Comparison of ENCODE assay signal across 22 cellular contexts in the genomic region with DNA sequence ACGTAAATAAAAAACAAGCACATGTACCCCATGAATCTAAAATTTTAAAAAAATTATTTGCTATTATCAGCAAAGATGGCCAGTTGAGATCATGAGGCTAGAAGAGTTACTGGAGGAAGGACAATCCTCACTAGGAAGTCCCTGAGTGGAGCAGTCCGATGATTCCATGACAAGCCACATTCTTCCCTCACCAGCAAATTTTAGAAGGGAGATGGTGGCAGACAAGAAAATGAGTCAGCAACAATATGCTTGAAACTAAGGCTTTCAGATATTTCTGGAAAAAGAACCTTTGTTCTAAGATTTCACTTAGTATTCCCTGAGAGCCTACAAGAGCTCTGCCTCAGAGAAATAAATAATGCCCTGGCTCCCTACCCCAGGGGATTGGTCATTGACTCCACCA. TPM values are rescaled to one million over a fixed set of nuclear protein-coding genes. Genes with fewer than 3 reads are reported as not detected.
DNase-seq lines count a peak whose midpoint lies in the region; ATAC-seq, FAIRE-seq and TF ChIP-seq lines count a peak whose summit lies in the region.
"Had no signal": no experiment of that assay in that cellular context is flagged by ENCODE, and none has a peak within 500 bp of the region (broad histone marks: within the 10 kb centered on the region; RNA-seq: fewer than 3 reads in every experiment).

No MANE protein-coding gene starts in this region.

- H3K9me1 ChIP-seq in K562 (ENCODE audit: control insufficient read depth, insufficient read depth, low read length): no peaks in the 10 kb centered on the region

- DNase-seq in A549 (ENCODE audit: low read depth in 1 of 2, low spot score in 1 of 2) (no peak), GM23248 (peak; percentile 84), K562 (ENCODE audit: extremely low read depth in 1 of 4, low spot score in 3 of 4) (no peak), iris pigment epithelial cell (ENCODE audit: low read depth) (peak; percentile 33), Karpas-422 (no peak), HAP-1 (ENCODE audit: low spot score in 2 of 2) (no peak)
- DNase-seq: activated CD4-positive, alpha-beta T cell treated with anti-CD3 and anti-CD28 coated beads for 1 hour; activated gamma-delta T cell treated with Interleukin-2 at 50 U/mL for 16 hours; activated T-cell treated with anti-CD3 and anti-CD28 coated beads, Interleukin-2, amount 50 U/mL, for 1 hour; GDM1; KG1; naive thymus-derived CD4-positive, alpha-beta T cell; NCI-H187 treated with DMSO at 0.1 percent for 48 hours; spleen; stimulated activated CD4-positive, alpha-beta T cell treated with anti-CD3 and anti-CD28 coated beads, Interleukin-4, amount 100 ng/mL, for 4 hours; stimulated activated naive CD8-positive, alpha-beta T cell treated with anti-CD3 and anti-CD28 coated beads, Interleukin-15, amount 100 ng/mL, for 72 hours; SW 1271 had no signal

- no peak overlapping the region for H2AFZ ChIP-seq in GM23248
- H2AFZ ChIP-seq in K562 (ENCODE audit: low read depth, low read length): no peak overlapping the region
- no peak overlapping the region for H2AFZ ChIP-seq in Karpas-422 (ENCODE audit: low read length)

- H3K9ac ChIP-seq in GM23248: no peak overlapping the region
- H3K9ac ChIP-seq in K562 (ENCODE audit: insufficient read depth in 1 of 2, low read depth in 2 of 2, low read length in 2 of 2): no peak overlapping the region
- no peak overlapping the region for H3K9ac ChIP-seq in Karpas-422 (ENCODE audit: low read length)

- TF ChIP-seq RAD21 in A549 (conservative IDR thresholded peaks at IDR 0.05 in 1 of 2, IDR thresholded peaks at IDR 0.05 in 1 of 2) (no peak), K562 (CRISPR knock-in tag; conservative IDR thresholded peaks at IDR 0.05 in 1 of 2, IDR thresholded peaks at IDR 0.05 in 1 of 2) (no peak)

- POLR2A ChIA-PET in A549 (lab: Yijun Ruan, JAX) (no interaction called here), K562 (lab: Yijun Ruan, JAX) (interaction anchor here (0.8 kb wide), 1 partner anchor 40 kb away, joined by 3 read pairs; no protein-coding TSS in a partner anchor)

- no TSS peak for BruUV-seq in K562 (replicated peaks; lab: Mats Ljungman, UMichigan)

- H3K36me3 ChIP-seq in GM23248 (ENCODE audit: low read depth) (no peaks in the 10 kb centered on the region), K562 (ENCODE audit: control insufficient read depth, insufficient read depth, low read length) (no peaks in the 10 kb centered on the region), Karpas-422 (ENCODE audit: insufficient read depth, low read length) (no peaks in the 10 kb centered on the region), HAP-1 (replicated peaks) (no peaks in the 10 kb centered on the region)
- H3K36me3 ChIP-seq: spleen, tibial nerve had no signal

- ATAC-seq in A549: no peak
- no peak for ATAC-seq in K562
- no peak for ATAC-seq in GM21360 (IDR thresholded peaks at IDR 0.05; ENCODE audit: unreplicated experiment)
- ATAC-seq in HG02885 (IDR thresholded peaks at IDR 0.05; ENCODE audit: poor library complexity, unreplicated experiment): no peak
- ATAC-seq: naive thymus-derived CD4-positive, alpha-beta T cell; stimulated activated naive CD8-positive, alpha-beta T cell treated with anti-CD3 and anti-CD28 coated beads, Interleukin-15, amount 100 ng/mL, for 72 hours had no signal

- TF ChIP-seq CTCF in A549 (IDR thresholded peaks at IDR 0.05) (no peak), K562 (IDR thresholded peaks at IDR 0.05 in 2 of 3, conservative IDR thresholded peaks at IDR 0.05 in 1 of 3; ENCODE audit: insufficient read depth in 2 of 3, low read depth in 1 of 3, low read length in 3 of 3) (no peak)

- H3K9me3 ChIP-seq in A549: no peaks in the 10 kb centered on the region
- H3K9me3 ChIP-seq in GM23248 (ENCODE audit: low read depth): no peaks in the 10 kb centered on the region
- no peaks in the 10 kb centered on the region for H3K9me3 ChIP-seq in K562 (replicated peaks; ENCODE audit: control insufficient read depth, insufficient read depth, low read depth, low read length)
- no peaks in the 10 kb centered on the region for H3K9me3 ChIP-seq in Karpas-422 (ENCODE audit: low read length)
- H3K9me3 ChIP-seq in HAP-1: no peaks in the 10 kb centered on the region
- H3K9me3 ChIP-seq: spleen, tibial nerve had no signal

- CTCF ChIA-PET in A549 (lab: Yijun Ruan, JAX) (interaction anchor here (1.5 to 6.0 kb wide), 3 partner anchors 22 to 177 kb away, joined by 3 to 32 read pairs (median 5); no protein-coding TSS in a partner anchor), K562 (lab: Yijun Ruan, JAX; ENCODE audit: low intra/inter-chr PET ratio) (no interaction called here)

- H3K4me2 ChIP-seq in A549 (no peak overlapping the region), GM23248 (ENCODE audit: unreplicated experiment) (peak overlapping the region; percentile 44), K562 (ENCODE audit: insufficient read depth, low read length) (no peak overlapping the region), Karpas-422 (ENCODE audit: low read depth, low read length, poor library complexity, severe bottlenecking) (no peak overlapping the region)

- H3F3A ChIP-seq in GM23248 (ENCODE audit: insufficient read depth): peaks cover 45% of the 10 kb centered on the region

- H4K20me1 ChIP-seq in GM23248 (ENCODE audit: insufficient read depth) (no peaks in the 10 kb centered on the region), K562 (replicated peaks; ENCODE audit: control insufficient read depth, insufficient read depth, low read length) (no peaks in the 10 kb centered on the region), Karpas-422 (ENCODE audit: insufficient read depth, low read depth, low read length) (no peaks in the 10 kb centered on the region)

- H3K9me2 ChIP-seq in GM23248 (ENCODE audit: insufficient read depth): no peaks in the 10 kb centered on the region
- H3K9me2 ChIP-seq in Karpas-422 (replicated peaks; ENCODE audit: insufficient read depth, low read length): no peaks in the 10 kb centered on the region

- TF ChIP-seq POLR2A in A549 (IDR thresholded peaks at IDR 0.05; ENCODE audit: low read length): no peak
- no peak for TF ChIP-seq POLR2A in K562 (conservative IDR thresholded peaks at IDR 0.05)

- in situ Hi-C loops in GM23248 (cut with MboI): no loop called here
- in situ Hi-C loops in K562 (cut with MboI): no loop called here
- in situ Hi-C loops in HAP-1 (cut with MboI; ENCODE audit: low sequenced_read_pairs): no loop called here

- no peak for FAIRE-seq in A549 (lab: Jason Lieb, UNC)
- no peak for FAIRE-seq in K562 (lab: Jason Lieb, UNC)
- FAIRE-seq: A204.1, H54 had no signal

- H3K27me3 ChIP-seq in GM23248 (replicated peaks; ENCODE audit: insufficient read depth) (no peaks in the 10 kb centered on the region), K562 (ENCODE audit: control insufficient read depth in 2 of 2, insufficient read depth in 2 of 2, low read length in 2 of 2) (peaks cover 11 to 14% of the 10 kb centered on the region in 2 experiments), Karpas-422 (ENCODE audit: low read length) (no peaks in the 10 kb centered on the region), HAP-1 (ENCODE audit: low read depth) (peaks cover 5% of the 10 kb centered on the region)
- H3K27me3 ChIP-seq: tibial nerve had no signal

- H3K79me2 ChIP-seq in GM23248 (ENCODE audit: insufficient read depth) (no peaks in the 10 kb centered on the region), K562 (ENCODE audit: control insufficient read depth, insufficient read depth, low read length) (no peaks in the 10 kb centered on the region), Karpas-422 (ENCODE audit: low read length) (no peaks in the 10 kb centered on the region)

- 89% methylated on average over 2 of the region's 2 CpGs for WGBS in A549 (ENCODE audit: missing lambda C conversion rate)
- 50 to 59% methylated on average over 2 of the region's 2 CpGs for WGBS in GM23248 (ENCODE audit: low coverage in 1 of 2, low lambda C conversion rate in 2 of 2, missing lambda C conversion rate in 2 of 2), 2 experiments
- 0% methylated on average over 2 of the region's 2 CpGs for WGBS in K562 (ENCODE audit: insufficient coverage, low coverage, missing lambda C conversion rate)

- H3K4me3 ChIP-seq in A549: no peak overlapping the region
- no peak overlapping the region for H3K4me3 ChIP-seq in GM23248
- H3K4me3 ChIP-seq in K562: no peak overlapping the region
- H3K4me3 ChIP-seq in Karpas-422 (ENCODE audit: low read length): no peak overlapping the region
- H3K4me3 ChIP-seq in HAP-1: no peak overlapping the region
- H3K4me3 ChIP-seq: spleen, tibial nerve had no signal

- H3K27ac ChIP-seq in A549: peak overlapping the region; percentile 94 to 98
- peak overlapping the region; percentile 91 for H3K27ac ChIP-seq in GM23248
- no peak overlapping the region for H3K27ac ChIP-seq in K562 (ENCODE audit: extremely low read depth, low read depth, low read length)
- H3K27ac ChIP-seq in Karpas-422 (ENCODE audit: low read length): no peak overlapping the region
- H3K27ac ChIP-seq: spleen, tibial nerve had no signal

- intact Hi-C loops in K562 (cut with micrococcal nuclease): no loop called here

- H3K4me1 ChIP-seq in A549 (peaks cover 54% of the 10 kb centered on the region), GM23248 (ENCODE audit: insufficient read depth) (peaks cover 41% of the 10 kb centered on the region), K562 (replicated peaks in 1 of 2; ENCODE audit: control insufficient read depth in 2 of 2, insufficient read depth in 2 of 2, low read length in 2 of 2) (no peaks in the 10 kb centered on the region), Karpas-422 (ENCODE audit: low read length) (no peaks in the 10 kb centered on the region), HAP-1 (no peaks in the 10 kb centered on the region)
- H3K4me1 ChIP-seq: spleen, tibial nerve had no signal

- TF ChIP-seq EP300 in A549 (IDR thresholded peaks at IDR 0.05) (no peak), K562 (IDR thresholded peaks at IDR 0.05; ENCODE audit: low read length) (no peak)

RNA-seq across cellular contexts. Expression of gene P4HA3, which starts 34.9 kb away (rescaled TPM):
- polyA plus RNA-seq in A549 (2011; rRNA removed) (50.4 and 58.5 TPM in 2 replicates), A549 (2017; fragmentation: RNase III; extraction: RNeasy Plus Mini Kit Qiagen cat#74134 plus additional on column Dnase treatment) (32.3 to 53.1 TPM (median 48.1 TPM) in 3 replicates), GM23248 (2016; fragmentation: Nextera tagmentation; extraction: Ambion mirVana) (30.6 and 34.8 TPM in 2 replicates), K562 (2011; rRNA removed) (0.03 TPM in 1 of 2 replicates, not detected in the other), K562 (2014; fragmentation: Illumina TruSeq; extraction: Trizol) (not detected in 2 replicates), K562 (2014; fragmentation: Nextera tagmentation; extraction: Ambion mirVana) (under 1 TPM in 1 of 2 experiments, not detected in 1; 0.01 TPM), K562 (2014; rRNA removed) (not detected in 2 replicates)
- 24.8 and 28.3 TPM in 2 replicates for polyA plus RNA-seq in A549 (2012; cell fraction: cytosol; rRNA removed)
- 31.4 and 44.4 TPM in 2 replicates for polyA plus RNA-seq in A549 (2012; cell fraction: nucleus; rRNA removed)
- 24.5 and 33.6 TPM in 2 replicates for polyA minus RNA-seq in A549 (2011; rRNA and poly(A)+ RNA removed)
- 24.3 and 26.4 TPM in 2 replicates for total RNA-seq in GM23248 (2014; rRNA removed; shearing (Covaris generic))
- not detected in 2 replicates for total RNA-seq in K562 (2011; cell fraction: chromatin; rRNA removed; ENCODE audit: low replicate concordance)
- not detected in 2 replicates for total RNA-seq in K562 (2011; cell fraction: nucleolus; rRNA removed)
- total RNA-seq in K562 (2011; cell fraction: nucleoplasm; rRNA removed): not detected in 2 replicates
- total RNA-seq in K562 (2014; rRNA removed) (not detected in 2 replicates), K562 (2014; rRNA removed; fragmentation: Illumina TruSeq; extraction: Trizol) (not detected in 2 replicates), K562 (2015; rRNA removed; fragmentation: Illumina TruSeq; extraction: Trizol) (not detected in 2 replicates), K562 (2021) (not detected in 2 replicates)
- not detected in 2 replicates for polyA plus RNA-seq in K562 (2011; cell fraction: cytosol; rRNA removed)
- not detected in 2 replicates for polyA plus RNA-seq in K562 (2011; cell fraction: nucleus; rRNA removed)
- 0.04 and 0.07 TPM in 2 replicates for polyA plus RNA-seq in K562 (2012)
- polyA minus RNA-seq in K562 (2011; rRNA and poly(A)+ RNA removed): not detected in 2 replicates
- polyA minus RNA-seq in K562 (2011; cell fraction: cytosol; rRNA and poly(A)+ RNA removed): not detected in 2 replicates
- not detected in 2 replicates for polyA minus RNA-seq in K562 (2011; cell fraction: nucleus; rRNA and poly(A)+ RNA removed)
- total RNA-seq in Karpas-422 (2014; rRNA removed; shearing (Covaris generic); ENCODE audit: low replicate concordance): not detected in 2 replicates
- total RNA-seq: naive thymus-derived CD4-positive, alpha-beta T cell had no signal
- polyA plus RNA-seq: naive thymus-derived CD4-positive, alpha-beta T cell had no signal

Comparison
In these comparisons a context has a peak if more than half of its experiments do, and no peak if none do; other contexts are left out.
1. DNase-seq: peak in GM23248 (single experiment) and iris pigment epithelial cell (single experiment); none in A549 (0 of 2), K562 (0 of 4), Karpas-422 (single experiment) and HAP-1 (0 of 2).
2. H3K27ac ChIP-seq: peak in A549 (2 of 2) and GM23248 (single experiment); none in K562 (single experiment) and Karpas-422 (single experiment).
3. RNA of gene P4HA3, which starts 34.9 kb away (total RNA-seq): 24.3 to 26.4 TPM in GM23248; not detected in K562 and not detected in Karpas-422; every median in the first group is over 10 times any median in the second.